8 cellular contexts compared by ENCODE assay signal in the genomic region with DNA sequence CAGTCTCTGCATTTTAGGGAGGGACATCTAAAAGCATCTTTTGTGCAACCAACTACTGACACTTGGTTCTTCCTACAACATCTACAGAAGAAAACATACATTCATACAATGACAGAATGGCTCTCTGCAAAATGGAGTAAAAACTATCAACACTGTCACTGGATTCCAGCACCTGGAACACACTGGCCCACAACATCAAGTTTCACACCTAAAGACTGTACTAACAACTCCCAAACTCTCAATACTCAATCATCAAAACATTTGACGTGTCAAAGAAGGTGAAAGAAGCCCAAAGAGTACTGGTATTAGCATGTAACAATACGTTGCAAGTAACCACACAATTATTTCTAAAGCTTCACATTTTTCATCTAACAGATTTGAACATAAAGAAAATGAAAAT. TPM values are rescaled to one million over a fixed set of nuclear protein-coding genes. Genes with fewer than 3 reads are reported as not detected.
A peak's percentile ranks its signal among the peaks of the same experiment; 100 is the strongest.
DNase-seq lines count a peak whose midpoint lies in the region; ATAC-seq and TF ChIP-seq lines count a peak whose summit lies in the region.

No MANE protein-coding gene starts in this region.

- H3K27ac ChIP-seq in GM23248 (peak overlapping the region; percentile 88; the same call in 1 of the 2 replicates), SJSA1 (no peak overlapping the region)

- H3K36me3 ChIP-seq in GM23248 (ENCODE audit: low read depth): no peaks in the 10 kb centered on the region
- H3K36me3 ChIP-seq in SJSA1: peaks cover 22% of the 10 kb centered on the region; the same call in 1 of the 2 replicates

- intact Hi-C loops in left colon (cut with DNase I, micrococcal nuclease): no loop called here

- in situ Hi-C loops in GM23248 (cut with MboI): no loop called here

- no peak for TF ChIP-seq CTCF in epithelial cell of esophagus (IDR thresholded peaks at IDR 0.05; ENCODE audit: insufficient read depth, low read depth, low read length, missing control alignments)

- H3K9me2 ChIP-seq in GM23248 (ENCODE audit: insufficient read depth): no peaks in the 10 kb centered on the region

- H3K9me3 ChIP-seq in GM23248 (ENCODE audit: low read depth) (no peaks in the 10 kb centered on the region), SJSA1 (replicated peaks) (no peaks in the 10 kb centered on the region)

- H3F3A ChIP-seq in GM23248 (ENCODE audit: insufficient read depth): peaks cover 32% of the 10 kb centered on the region

- peaks cover 30% of the 10 kb centered on the region for H3K4me1 ChIP-seq in GM23248 (ENCODE audit: insufficient read depth)
- H3K4me1 ChIP-seq in SJSA1 (replicated peaks): peaks cover 29% of the 10 kb centered on the region

- H4K20me1 ChIP-seq in GM23248 (ENCODE audit: insufficient read depth): peaks cover 49% of the 10 kb centered on the region

- H3K27me3 ChIP-seq in GM23248 (replicated peaks; ENCODE audit: insufficient read depth) (no peaks in the 10 kb centered on the region), SJSA1 (replicated peaks) (no peaks in the 10 kb centered on the region)

- no peak overlapping the region for H2AFZ ChIP-seq in GM23248

- H3K4me3 ChIP-seq in GM23248 (peak overlapping the region; percentile 80), SJSA1 (peak overlapping the region; percentile 73; the same call in 1 of the 2 replicates), epithelial cell of esophagus (ENCODE audit: low read length) (peak overlapping the region; percentile 92), skeletal muscle cell (ENCODE audit: low read depth, low read length) (peak overlapping the region; percentile 98)

- 13 to 18% methylated on average over 2 of the region's 2 CpGs for WGBS in GM23248 (ENCODE audit: low coverage in 1 of 2, low lambda C conversion rate in 2 of 2, missing lambda C conversion rate in 2 of 2), 2 experiments

- H3K79me2 ChIP-seq in GM23248 (ENCODE audit: insufficient read depth): peaks cover 76% of the 10 kb centered on the region

- H3K4me2 ChIP-seq in GM23248 (ENCODE audit: unreplicated experiment): peak overlapping the region; percentile 94

- DNase-seq in GM23248: peak; percentile 10
- DNase-seq in SJSA1 (ENCODE audit: low read depth in 1 of 2, low spot score in 2 of 2): no peak
- no peak for DNase-seq in epithelial cell of esophagus (ENCODE audit: low read depth)
- DNase-seq in skeletal muscle cell (ENCODE audit: low read depth): no peak
- DNase-seq in left colon: no peak
- no peak for DNase-seq in activated CD4-positive, CD25-positive, alpha-beta regulatory T cell treated with anti-CD3 and anti-CD28 coated beads, Interleukin-2, amount 50 U/mL, for 72 hours
- DNase-seq in NCI-H2196 treated with DMSO at 0.1 percent for 48 hours (lab: John Stamatoyannopoulos, UW; ENCODE audit: unreplicated experiment): no peak
- no peak for DNase-seq in NCI-H1417 (lab: John Stamatoyannopoulos, UW)

- no peak for ATAC-seq in left colon

- H3K9ac ChIP-seq in GM23248: peak overlapping the region; percentile 96

RNA-seq across cellular contexts. Expression of a gene that starts 2.2 kb away (rescaled TPM):
- 172 and 205 TPM in 2 replicates for total RNA-seq in GM23248 (2014; rRNA removed; shearing (Covaris generic))
- polyA plus RNA-seq in GM23248 (2016; fragmentation: Nextera tagmentation; extraction: Ambion mirVana): 166 and 178 TPM in 2 replicates
- total RNA-seq in SJSA1 (2014; rRNA removed; shearing (Covaris generic)): 122 and 162 TPM in 2 replicates
- 100 to 1,000 TPM; 108 to 126 TPM for total RNA-seq in left colon

RNA-seq across cellular contexts. Expression of a gene that starts 2.2 kb away (rescaled TPM):
- 31.7 and 36.0 TPM in 2 replicates for total RNA-seq in GM23248 (2014; rRNA removed; shearing (Covaris generic))
- 18.1 and 18.5 TPM in 2 replicates for polyA plus RNA-seq in GM23248 (2016; fragmentation: Nextera tagmentation; extraction: Ambion mirVana)
- 59.2 and 64.1 TPM in 2 replicates for total RNA-seq in SJSA1 (2014; rRNA removed; shearing (Covaris generic))
- total RNA-seq in left colon: 10 to 100 TPM; 63.5 to 73.0 TPM

RNA-seq across cellular contexts. Expression of a gene that starts 36.6 kb away (rescaled TPM):
- 35.8 and 56.9 TPM in 2 replicates for total RNA-seq in GM23248 (2014; rRNA removed; shearing (Covaris generic))
- 31.5 and 33.3 TPM in 2 replicates for polyA plus RNA-seq in GM23248 (2016; fragmentation: Nextera tagmentation; extraction: Ambion mirVana)
- 13.3 and 24.7 TPM in 2 replicates for total RNA-seq in SJSA1 (2014; rRNA removed; shearing (Covaris generic))
- total RNA-seq in left colon: 10 to 100 TPM; 31.5 to 39.0 TPM

RNA-seq across cellular contexts. Expression of a gene that starts 36.7 kb away (rescaled TPM):
- 148 and 311 TPM in 2 replicates for total RNA-seq in GM23248 (2014; rRNA removed; shearing (Covaris generic))
- 525 and 543 TPM in 2 replicates for polyA plus RNA-seq in GM23248 (2016; fragmentation: Nextera tagmentation; extraction: Ambion mirVana)
- total RNA-seq in SJSA1 (2014; rRNA removed; shearing (Covaris generic)): 288 and 554 TPM in 2 replicates
- total RNA-seq in left colon: 100 to 1,000 TPM; 148 to 151 TPM

RNA-seq across cellular contexts. Expression of a gene that starts 46.9 kb away (rescaled TPM):
- total RNA-seq in GM23248 (2014; rRNA removed; shearing (Covaris generic)): 3.3 and 14.2 TPM in 2 replicates
- 17.3 and 20.9 TPM in 2 replicates for polyA plus RNA-seq in GM23248 (2016; fragmentation: Nextera tagmentation; extraction: Ambion mirVana)
- 0.87 TPM in 1 of 2 replicates, not detected in the other for total RNA-seq in SJSA1 (2014; rRNA removed; shearing (Covaris generic))
- 1 to 10 TPM; 3.2 to 5.8 TPM for total RNA-seq in left colon
